In genomic region chr17:58517928-58518609, GRCh38 we compare ENCODE assay signal across 8 cellular contexts. TPM values are rescaled to one million over a fixed set of nuclear protein-coding genes. Genes with fewer than 3 reads are reported as not detected.
A peak's percentile ranks its signal among the peaks of the same experiment; 100 is the strongest.
DNase-seq lines count a peak whose midpoint lies in the region; ATAC-seq and TF ChIP-seq lines count a peak whose summit lies in the region.

No MANE protein-coding gene starts in this region.

- 0% methylated on average over 6 of the region's 39 CpGs; no CpG with 5 or more reads in 1 of the 2 experiments for WGBS in IMR-90 (ENCODE audit: extremely low coverage in 2 of 2, insufficient read length in 1 of 2), 2 experiments

- intact Hi-C loops in IMR-90 (cut with micrococcal nuclease) = loop anchor here (1.0 to 10.0 kb wide), 8 partner anchors 69 to 487 kb away; partner anchors contain the start of genes RAD51C, SUPT4H1 and TEX14
- intact Hi-C loops in OCI-LY7 (cut with micrococcal nuclease; ENCODE audit: unreplicated experiment) = loop anchor here (1.0 to 10.0 kb wide), 8 partner anchors 47 to 637 kb away; partner anchors contain the start of genes PRR11, RAD51C, SKA2 and TEX14

- peak overlapping the region; percentile 83 for H3K56ac ChIP-seq in IMR-90 (ENCODE audit: extremely low read depth, insufficient read depth, low read length)

- no TSS peak for BruUV-seq in IMR-90 (replicated peaks; lab: Mats Ljungman, UMichigan)
- no TSS peak for BruUV-seq in OCI-LY7 (replicated peaks; lab: Mats Ljungman, UMichigan)

- H3K79me1 ChIP-seq in IMR-90 (ENCODE audit: low read depth in 1 of 2, low read length in 2 of 2) = peaks cover 0 to 33% of the 10 kb centered on the region in 2 experiments; a peak in 2 of 4 replicates

- H3K9me2 ChIP-seq in OCI-LY7 (ENCODE audit: insufficient read depth, low read length) = no peaks in the 10 kb centered on the region

- peaks cover 11% of the 10 kb centered on the region; the same call in 1 of the 2 replicates for H3K9me1 ChIP-seq in IMR-90 (ENCODE audit: insufficient read depth, low read length)

- H2BK120ac ChIP-seq in IMR-90 (ENCODE audit: low read depth, low read length) = peak overlapping the region; percentile 77

- DNase-seq in DMS114 treated with DMSO at 0.1 percent for 48 hours (lab: John Stamatoyannopoulos, UW; ENCODE audit: unreplicated experiment) (peak; percentile 100), IMR-90 (peak; percentile 100), OCI-LY7 (ENCODE audit: low spot score) (peak; percentile 100), activated T-cell treated with anti-CD3 and anti-CD28 coated beads for 4 hours (peak; percentile 96), epithelial cell of esophagus (ENCODE audit: low read depth) (peak; percentile 100), middle frontal gyrus (ENCODE audit: extremely low spot score, low spot score) (peak; percentile 99)
- peak; percentile 97 to 99 for DNase-seq in stimulated activated CD8-positive, alpha-beta memory T cell treated with anti-CD3 and anti-CD28 coated beads, Interleukin-2, amount 100 ng/mL, for 1 hour (ENCODE audit: low read depth in 2 of 2)

- peak overlapping the region; percentile 64 for H3K4me2 ChIP-seq in IMR-90 (ENCODE audit: low read depth, low read length)
- H3K4me2 ChIP-seq in OCI-LY7 (ENCODE audit: low read length) = peak overlapping the region; percentile 76

- H3K79me2 ChIP-seq in OCI-LY7 (ENCODE audit: insufficient read depth, low read depth, low read length) = peaks cover 16% of the 10 kb centered on the region; the same call in 1 of the 2 replicates

- dilution Hi-C loops in IMR-90 (cut with HindIII; ENCODE audit: low sequenced_read_pairs, unreplicated experiment) = no loop called here

- H3K27ac ChIP-seq in IMR-90 (ENCODE audit: insufficient read depth, low read length) (peak overlapping the region; percentile 80), OCI-LY7 (ENCODE audit: low read depth, low read length, poor library complexity, severe bottlenecking) (peak overlapping the region; percentile 88)

- H3K4ac ChIP-seq in IMR-90 (ENCODE audit: low read depth, low read length) = peak overlapping the region; percentile 86

- 0 out of 2 replicates have a peak, but pooled peaks have one; percentile 42 for TF ChIP-seq POLR2A in IMR-90 (IDR thresholded peaks at IDR 0.05; ENCODE audit: low read depth, low read length)

- H2AFZ ChIP-seq in IMR-90 (replicated peaks; ENCODE audit: low read length, poor library complexity) = peak overlapping the region; percentile 99
- H2AFZ ChIP-seq in OCI-LY7 (ENCODE audit: low read length) = peak overlapping the region; percentile 83

- H3K14ac ChIP-seq in IMR-90 (replicated peaks; ENCODE audit: low read depth, low read length) = peak overlapping the region; percentile 93

- in situ Hi-C loops in IMR-90 (cut with MboI; ENCODE audit: low sequenced_read_pairs) = loop anchor here (10.0 kb wide), 1 partner anchor 117 kb away; no protein-coding TSS in a partner anchor

- H4K91ac ChIP-seq in IMR-90 (ENCODE audit: insufficient read depth, low read depth, low read length) = peak overlapping the region; percentile 93

- POLR2A ChIA-PET in IMR-90 (lab: Charles Lee; ENCODE audit: unreplicated experiment) (interaction anchor here (1.0 kb wide), 1 partner anchor 113 kb away, joined by 5 read pairs; no protein-coding TSS in a partner anchor), OCI-LY7 (lab: Charles Lee) (interaction anchor here (1.0 to 2.5 kb wide), 4 partner anchors 16 to 475 kb away, joined by 3 to 22 read pairs (median 4); no protein-coding TSS in a partner anchor)

- peak overlapping the region; percentile 63; the same call in 1 of the 2 replicates for H2BK20ac ChIP-seq in IMR-90 (ENCODE audit: low read depth, low read length)

- H3K4me1 ChIP-seq in IMR-90 (ENCODE audit: control insufficient read depth, insufficient read depth, low read length) (peaks cover 12% of the 10 kb centered on the region; the same call in 1 of the 2 replicates), OCI-LY7 (ENCODE audit: insufficient read depth, low read length, poor library complexity, severe bottlenecking) (peaks cover 57% of the 10 kb centered on the region)

- H4K5ac ChIP-seq in IMR-90 (ENCODE audit: low read depth, low read length) = peak overlapping the region; percentile 83

- ATAC-seq in GM21529 (IDR thresholded peaks at IDR 0.05; ENCODE audit: unreplicated experiment) = peak; percentile 81
- ATAC-seq in IMR-90 (ENCODE audit: low read depth) = peak; percentile 84

- CTCF ChIA-PET in IMR-90 (lab: Yijun Ruan, JAX) = interaction anchor here (0.8 to 1.7 kb wide), 3 partner anchors 66 to 487 kb away, joined by 3 to 8 read pairs (median 5); no protein-coding TSS in a partner anchor
- CTCF ChIA-PET in OCI-LY7 (lab: Charles Lee; ENCODE audit: unreplicated experiment) = interaction anchor here (0.7 kb wide), 1 partner anchor 68 kb away, joined by 3 read pairs; no protein-coding TSS in a partner anchor

- H3K9me3 ChIP-seq in IMR-90 (ENCODE audit: control insufficient read depth, insufficient read depth, low read length) (no peaks in the 10 kb centered on the region), OCI-LY7 (ENCODE audit: low read length) (no peaks in the 10 kb centered on the region)

- peak overlapping the region; percentile 72 to 97 for H4K8ac ChIP-seq in IMR-90 (ENCODE audit: low read depth in 2 of 2, low read length in 2 of 2)

- no peaks in the 10 kb centered on the region for H3K27me3 ChIP-seq in IMR-90 (ENCODE audit: control insufficient read depth, insufficient read depth, low read length)

- peak overlapping the region; percentile 79 for H3K9ac ChIP-seq in IMR-90 (ENCODE audit: low read depth, low read length)

- peak overlapping the region; percentile 79 for H2BK5ac ChIP-seq in IMR-90 (ENCODE audit: low read depth, low read length, poor library complexity, severe bottlenecking)

- H2AK9ac ChIP-seq in IMR-90 (replicated peaks; ENCODE audit: low read depth, low read length, poor library complexity) = peak overlapping the region; percentile 97

- TF ChIP-seq RAD21 in IMR-90 (IDR thresholded peaks at IDR 0.05; ENCODE audit: low read length) = no peak

- H3K36me3 ChIP-seq in IMR-90 (ENCODE audit: control insufficient read depth, insufficient read depth, low read length) (no peaks in the 10 kb centered on the region), OCI-LY7 (ENCODE audit: insufficient read depth, low read length) (no peaks in the 10 kb centered on the region; the same call in 1 of the 2 replicates)

- peak overlapping the region; percentile 90; the same call in 1 of the 3 replicates for H2BK15ac ChIP-seq in IMR-90 (ENCODE audit: low read depth, low read length)

- H4K20me1 ChIP-seq in IMR-90 (ENCODE audit: insufficient read depth, low read length) = no peaks in the 10 kb centered on the region
- 0 out of 2 replicates have a peak, but pooled peaks cover 4% of the 10 kb centered on the region for H4K20me1 ChIP-seq in OCI-LY7 (ENCODE audit: insufficient read depth, low read length)

- peak overlapping the region; percentile 66; the same call in 1 of the 2 replicates for H2AK5ac ChIP-seq in IMR-90 (ENCODE audit: low read depth, low read length)

- H3K4me3 ChIP-seq in IMR-90 (ENCODE audit: insufficient read depth, low read depth, low read length) (peak overlapping the region; percentile 64), OCI-LY7 (ENCODE audit: low read depth, low read length, poor library complexity, severe bottlenecking) (peak overlapping the region; percentile 86), epithelial cell of esophagus (ENCODE audit: low read length) (peak overlapping the region; percentile 74)

- TF ChIP-seq CTCF in IMR-90 (conservative IDR thresholded peaks at IDR 0.05; ENCODE audit: low read depth, low read length) (no peak), OCI-LY7 (conservative IDR thresholded peaks at IDR 0.05; ENCODE audit: low read length) (no peak), epithelial cell of esophagus (IDR thresholded peaks at IDR 0.05; ENCODE audit: insufficient read depth, low read depth, low read length, missing control alignments) (no peak)

- H3K18ac ChIP-seq in IMR-90 (ENCODE audit: low read depth, low read length) = peak overlapping the region; percentile 37

- H3K23ac ChIP-seq in IMR-90 (ENCODE audit: low read depth, low read length) = peak overlapping the region; percentile 48; the same call in 1 of the 2 replicates

TF ChIP-seq in IMR-90, 13 proteins besides CTCF, POLR2A, EP300 and RAD21 (continues in another document):
- TF ChIP-seq, protein P1, sequence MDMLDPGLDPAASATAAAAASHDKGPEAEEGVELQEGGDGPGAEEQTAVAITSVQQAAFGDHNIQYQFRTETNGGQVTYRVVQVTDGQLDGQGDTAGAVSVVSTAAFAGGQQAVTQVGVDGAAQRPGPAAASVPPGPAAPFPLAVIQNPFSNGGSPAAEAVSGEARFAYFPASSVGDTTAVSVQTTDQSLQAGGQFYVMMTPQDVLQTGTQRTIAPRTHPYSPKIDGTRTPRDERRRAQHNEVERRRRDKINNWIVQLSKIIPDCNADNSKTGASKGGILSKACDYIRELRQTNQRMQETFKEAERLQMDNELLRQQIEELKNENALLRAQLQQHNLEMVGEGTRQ (IDR thresholded peaks at IDR 0.05; ENCODE audit: low read depth, low read length) = peak; percentile 41; the same call in 1 of the 2 replicates
- no peak for TF ChIP-seq NFE2L2 (IDR thresholded peaks at IDR 0.05; ENCODE audit: low read depth, low read length)
- TF ChIP-seq CHD1 (IDR thresholded peaks at IDR 0.05; ENCODE audit: low read depth, low read length) = no peak
- TF ChIP-seq MAFK (IDR thresholded peaks at IDR 0.05; ENCODE audit: low read depth, low read length) = no peak
- TF ChIP-seq, protein P2, sequence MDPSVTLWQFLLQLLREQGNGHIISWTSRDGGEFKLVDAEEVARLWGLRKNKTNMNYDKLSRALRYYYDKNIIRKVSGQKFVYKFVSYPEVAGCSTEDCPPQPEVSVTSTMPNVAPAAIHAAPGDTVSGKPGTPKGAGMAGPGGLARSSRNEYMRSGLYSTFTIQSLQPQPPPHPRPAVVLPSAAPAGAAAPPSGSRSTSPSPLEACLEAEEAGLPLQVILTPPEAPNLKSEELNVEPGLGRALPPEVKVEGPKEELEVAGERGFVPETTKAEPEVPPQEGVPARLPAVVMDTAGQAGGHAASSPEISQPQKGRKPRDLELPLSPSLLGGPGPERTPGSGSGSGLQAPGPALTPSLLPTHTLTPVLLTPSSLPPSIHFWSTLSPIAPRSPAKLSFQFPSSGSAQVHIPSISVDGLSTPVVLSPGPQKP (IDR thresholded peaks at IDR 0.05; ENCODE audit: borderline replicate concordance, low read depth, low read length) = peak; percentile 85
- TF ChIP-seq BHLHE40 (IDR thresholded peaks at IDR 0.05; ENCODE audit: low read depth, low read length) = no peak

RNA-seq across cellular contexts. Expression of gene MTMR4, which starts 3.6 kb away (rescaled TPM):
- 42.5 and 60.0 TPM in 2 replicates for total RNA-seq in IMR-90 (2012; rRNA removed)
- 13.2 and 15.0 TPM in 2 replicates for polyA plus RNA-seq in IMR-90 (2012; rRNA removed)
- polyA plus RNA-seq in IMR-90 (2012; cell fraction: cytosol; rRNA removed) = 7.9 and 11.2 TPM in 2 replicates
- 22.1 and 32.8 TPM in 2 replicates for polyA plus RNA-seq in IMR-90 (2012; cell fraction: nucleus; rRNA removed; ENCODE audit: low replicate concordance)
- total RNA-seq in OCI-LY7 (2014; rRNA removed; shearing (Covaris generic)) = 37.0 and 37.8 TPM in 2 replicates
- 51.0 and 61.1 TPM in 2 replicates for total RNA-seq in OCI-LY7 (2022)

RNA-seq across cellular contexts. Expression of gene HSF5, which starts 29.9 kb away (rescaled TPM):
- not detected in 2 replicates for total RNA-seq in IMR-90 (2012; rRNA removed)
- not detected in 2 replicates for polyA plus RNA-seq in IMR-90 (2012; rRNA removed)
- polyA plus RNA-seq in IMR-90 (2012; cell fraction: cytosol; rRNA removed) = not detected in 2 replicates
- not detected in 2 replicates for polyA plus RNA-seq in IMR-90 (2012; cell fraction: nucleus; rRNA removed; ENCODE audit: low replicate concordance)
- 0.22 TPM in 1 of 2 replicates, not detected in the other for total RNA-seq in OCI-LY7 (2014; rRNA removed; shearing (Covaris generic))
- total RNA-seq in OCI-LY7 (2022) = not detected in 2 replicates

Comparison
In these comparisons a context has a peak if more than half of its experiments do, and no peak if none do; other contexts are left out.
1. Peak in every context shown above with its lines: DNase-seq, ATAC-seq, H3K4me3 ChIP-seq and H3K27ac ChIP-seq.